Comparison of ENCODE assay signal across 28 cellular contexts in the genomic region with DNA sequence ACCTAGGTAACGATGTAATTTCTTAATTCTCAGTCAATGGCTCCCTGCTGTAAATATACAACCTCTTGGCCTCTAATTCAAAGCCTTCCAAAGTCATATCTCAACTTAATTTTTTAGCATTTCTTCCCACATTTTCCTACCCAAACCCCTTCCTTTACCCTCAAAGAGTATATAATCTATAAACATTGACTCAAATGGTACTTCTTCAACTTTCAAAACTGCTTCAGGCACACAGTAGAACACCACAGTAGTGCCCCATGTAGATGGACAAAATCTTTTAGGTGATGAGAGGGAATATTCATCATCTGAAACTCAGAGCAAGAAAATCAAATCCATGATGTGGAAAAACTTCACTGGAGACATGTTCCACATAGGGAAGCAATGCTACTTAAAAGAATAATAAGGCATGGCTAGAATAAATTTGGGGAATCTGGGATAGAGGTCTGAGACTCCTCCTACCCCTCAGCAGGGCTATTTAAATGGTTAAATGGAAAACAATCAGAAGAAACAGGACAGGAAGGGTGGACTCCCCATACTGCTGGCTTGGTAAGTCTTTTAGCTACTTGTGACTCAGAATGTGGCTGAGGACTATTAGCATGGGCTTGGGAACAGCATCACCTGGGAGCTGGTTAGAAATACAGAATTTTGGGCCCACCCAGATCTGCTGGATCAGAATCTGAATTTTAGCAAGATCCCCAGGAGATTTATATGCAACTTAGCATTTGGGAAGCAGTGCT. TPM values are rescaled to one million over a fixed set of nuclear protein-coding genes. Genes with fewer than 3 reads are reported as not detected.
DNase-seq lines count a peak whose midpoint lies in the region; ATAC-seq, FAIRE-seq and TF ChIP-seq lines count a peak whose summit lies in the region.
"Had no signal": no experiment of that assay in that cellular context is flagged by ENCODE, and none has a peak within 500 bp of the region (broad histone marks: within the 10 kb centered on the region; RNA-seq: fewer than 3 reads in every experiment).

No MANE protein-coding gene starts in this region.

- ATAC-seq in GM23338: peak; percentile 20; the same call in 1 of the 3 replicates
- no peak for ATAC-seq in HG03097 (IDR thresholded peaks at IDR 0.05; ENCODE audit: low FRiP score, unreplicated experiment)
- ATAC-seq in HG03159 (IDR thresholded peaks at IDR 0.05; ENCODE audit: unreplicated experiment): no peak
- ATAC-seq: Panc1 had no signal

- H3K4me3 ChIP-seq in GM23338 (no peak overlapping the region), thyroid gland (replicated peaks in 1 of 3) (no peak overlapping the region)

- WGBS in thyroid gland, 2 donors: 89 to 90% methylated on average over 1 of the region's 1 CpG

- no peak overlapping the region; the same call in 1 of the 2 replicates for H3K27ac Mint-ChIP-seq in GM23338
- H3K27ac Mint-ChIP-seq: CD4-positive, alpha-beta memory T cell; IgD-negative memory B cell had no signal

- H3K27ac ChIP-seq in GM23338 (ENCODE audit: low read depth) (peak overlapping the region; percentile 55; the same call in 1 of the 2 replicates), thyroid gland (no peak overlapping the region)
- H3K27ac ChIP-seq: KMS-11 had no signal

- H3K4me1 ChIP-seq in GM23338 (ENCODE audit: insufficient read depth) (peaks cover 53% of the 10 kb centered on the region), thyroid gland (no peaks in the 10 kb centered on the region)

- H4K20me1 ChIP-seq in GM23338 (replicated peaks; ENCODE audit: insufficient read depth): no peaks in the 10 kb centered on the region

- no peak for DNase-seq in GM23338 (ENCODE audit: low spot score)
- peak; percentile 25 for DNase-seq in RCC 7860 (ENCODE audit: low spot score)
- DNase-seq in glomerular visceral epithelial cell (ENCODE audit: extremely low spot score): peak; percentile 29
- peak; percentile 44 for DNase-seq in renal cortical epithelial cell (ENCODE audit: low read depth)
- no peak for DNase-seq in thyroid gland
- DNase-seq: C1 segment of cervical spinal cord; CD4-positive, alpha-beta memory T cell; COR-L47; DMS53; NCI-H1092; NCI-H1436; NCI-H187; NCI-H2081 treated with DMSO at 0.1 percent for 48 hours; NCI-H2171; NCI-H226; NCI-H510A; NCI-H69; SK-N-SH; SW 1271 had no signal

- H3F3A ChIP-seq in GM23338 (replicated peaks; ENCODE audit: low read depth): 0 out of 2 replicates have a peak, but pooled peaks cover 4% of the 10 kb centered on the region

- TF ChIP-seq CTCF in GM23338 (conservative IDR thresholded peaks at IDR 0.05; ENCODE audit: low read depth in 2 of 2) (no peak), thyroid gland (IDR thresholded peaks at IDR 0.05) (no peak)

- FAIRE-seq in RCC 7860 (lab: Jason Lieb, UNC): peak; percentile 29
- FAIRE-seq: GM18507, H54 had no signal

- H3K9me2 ChIP-seq in GM23338 (ENCODE audit: insufficient read depth): peaks cover 9% of the 10 kb centered on the region; the same call in 1 of the 2 replicates
- H3K9me2 ChIP-seq: SK-N-SH had no signal

- no peaks in the 10 kb centered on the region for H3K79me2 ChIP-seq in GM23338 (replicated peaks; ENCODE audit: insufficient read depth)

- H3K4me1 Mint-ChIP-seq in GM23338: peaks cover 62% of the 10 kb centered on the region
- H3K4me1 Mint-ChIP-seq: CD4-positive, alpha-beta memory T cell; IgD-negative memory B cell had no signal

- H2AFZ ChIP-seq in GM23338: 0 out of 2 replicates have a peak overlapping the region, but pooled peaks have one; percentile 19

- H3K4me2 ChIP-seq in GM23338: peak overlapping the region; percentile 25
- H3K4me2 ChIP-seq: KMS-11, SK-N-SH had no signal

- H3K36me3 ChIP-seq in GM23338 (ENCODE audit: insufficient read depth) (no peaks in the 10 kb centered on the region), thyroid gland (no peaks in the 10 kb centered on the region)

- H3K27me3 ChIP-seq in GM23338 (ENCODE audit: insufficient read depth) (no peaks in the 10 kb centered on the region), thyroid gland (no peaks in the 10 kb centered on the region)

- no peak overlapping the region for H3K4me3 Mint-ChIP-seq in GM23338
- H3K4me3 Mint-ChIP-seq: CD4-positive, alpha-beta memory T cell; IgD-negative memory B cell had no signal

- no peaks in the 10 kb centered on the region for H3K36me3 Mint-ChIP-seq in GM23338 (ENCODE audit: low read depth)
- H3K36me3 Mint-ChIP-seq: CD4-positive, alpha-beta memory T cell; IgD-negative memory B cell had no signal

- peaks cover 5% of the 10 kb centered on the region for H3K27me3 Mint-ChIP-seq in GM23338 (ENCODE audit: insufficient read depth, low read depth, poor library complexity)

- intact Hi-C loops in thyroid gland (cut with DNase I): no loop called here

- no peak for TF ChIP-seq POLR2A in thyroid gland (IDR thresholded peaks at IDR 0.05)

- H3K9me3 Mint-ChIP-seq in GM23338: no peaks in the 10 kb centered on the region
- H3K9me3 Mint-ChIP-seq: CD4-positive, alpha-beta memory T cell; IgD-negative memory B cell had no signal

- no peaks in the 10 kb centered on the region for H3K9me3 ChIP-seq in thyroid gland
- H3K9me3 ChIP-seq: SK-N-SH had no signal

TF ChIP-seq in GM23338, 12 proteins besides CTCF, POLR2A, EP300 and RAD21 (continues in another document):
- TF ChIP-seq ZNF331 (CRISPR knock-in tag; IDR thresholded peaks at IDR 0.05; ENCODE audit: low read depth): no peak
- TF ChIP-seq, protein P1, sequence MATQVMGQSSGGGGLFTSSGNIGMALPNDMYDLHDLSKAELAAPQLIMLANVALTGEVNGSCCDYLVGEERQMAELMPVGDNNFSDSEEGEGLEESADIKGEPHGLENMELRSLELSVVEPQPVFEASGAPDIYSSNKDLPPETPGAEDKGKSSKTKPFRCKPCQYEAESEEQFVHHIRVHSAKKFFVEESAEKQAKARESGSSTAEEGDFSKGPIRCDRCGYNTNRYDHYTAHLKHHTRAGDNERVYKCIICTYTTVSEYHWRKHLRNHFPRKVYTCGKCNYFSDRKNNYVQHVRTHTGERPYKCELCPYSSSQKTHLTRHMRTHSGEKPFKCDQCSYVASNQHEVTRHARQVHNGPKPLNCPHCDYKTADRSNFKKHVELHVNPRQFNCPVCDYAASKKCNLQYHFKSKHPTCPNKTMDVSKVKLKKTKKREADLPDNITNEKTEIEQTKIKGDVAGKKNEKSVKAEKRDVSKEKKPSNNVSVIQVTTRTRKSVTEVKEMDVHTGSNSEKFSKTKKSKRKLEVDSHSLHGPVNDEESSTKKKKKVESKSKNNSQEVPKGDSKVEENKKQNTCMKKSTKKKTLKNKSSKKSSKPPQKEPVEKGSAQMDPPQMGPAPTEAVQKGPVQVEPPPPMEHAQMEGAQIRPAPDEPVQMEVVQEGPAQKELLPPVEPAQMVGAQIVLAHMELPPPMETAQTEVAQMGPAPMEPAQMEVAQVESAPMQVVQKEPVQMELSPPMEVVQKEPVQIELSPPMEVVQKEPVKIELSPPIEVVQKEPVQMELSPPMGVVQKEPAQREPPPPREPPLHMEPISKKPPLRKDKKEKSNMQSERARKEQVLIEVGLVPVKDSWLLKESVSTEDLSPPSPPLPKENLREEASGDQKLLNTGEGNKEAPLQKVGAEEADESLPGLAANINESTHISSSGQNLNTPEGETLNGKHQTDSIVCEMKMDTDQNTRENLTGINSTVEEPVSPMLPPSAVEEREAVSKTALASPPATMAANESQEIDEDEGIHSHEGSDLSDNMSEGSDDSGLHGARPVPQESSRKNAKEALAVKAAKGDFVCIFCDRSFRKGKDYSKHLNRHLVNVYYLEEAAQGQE (IDR thresholded peaks at IDR 0.05; ENCODE audit: unreplicated experiment): no peak

RNA-seq across cellular contexts. Expression of a gene that starts 6.4 kb away (rescaled TPM):
- 0.35 and 1.1 TPM in 2 replicates for total RNA-seq in GM23338 (2014; rRNA removed; shearing (Covaris generic))
- polyA plus RNA-seq in GM23338 (2016; fragmentation: Nextera tagmentation; extraction: Ambion mirVana): 0.94 and 1.4 TPM in 2 replicates
- total RNA-seq in renal cortical epithelial cell (5.3 and 20.3 TPM in 2 replicates), thyroid gland (not detected)
- total RNA-seq: A673; CD4-positive, alpha-beta memory T cell; G401 had no signal
- polyA plus RNA-seq: CD4-positive, alpha-beta memory T cell; IgD-negative memory B cell; SK-N-SH had no signal

Comparison
In these comparisons a context has a peak if more than half of its experiments do, and no peak if none do; other contexts are left out.
1. DNase-seq: peak in RCC 7860 (single experiment), glomerular visceral epithelial cell (single experiment) and renal cortical epithelial cell (single experiment); none in GM23338 (single experiment) and thyroid gland (0 of 2).